19 cellular contexts compared by ENCODE assay signal in genomic region chr4:131430302-131430701, GRCh38.
DNase-seq lines count a peak whose midpoint lies in the region; ATAC-seq and TF ChIP-seq lines count a peak whose summit lies in the region.
"Had no signal": no experiment of that assay in that cellular context is flagged by ENCODE, and none has a peak within 500 bp of the region (broad histone marks: within the 10 kb centered on the region; RNA-seq: fewer than 3 reads in every experiment).

No MANE protein-coding gene starts in this region.

- H3K9me3 ChIP-seq in SU-DHL-6 (ENCODE audit: insufficient read depth, low read length) (no peaks in the 10 kb centered on the region), vagina (no peaks in the 10 kb centered on the region)
- H3K9me3 ChIP-seq: esophagus muscularis mucosa, MG63 had no signal

- peaks cover 8% of the 10 kb centered on the region for H3K4me1 ChIP-seq in ACC112 (ENCODE audit: control insufficient read depth, insufficient read depth, low read length, unreplicated experiment)
- no peaks in the 10 kb centered on the region for H3K4me1 ChIP-seq in vagina
- H3K4me1 ChIP-seq: esophagus muscularis mucosa had no signal

- TF ChIP-seq CTCF in GM12872 (IDR thresholded peaks at IDR 0.05; ENCODE audit: insufficient read depth, low read depth, low read length) (peak; percentile 26; the same call in 1 of the 3 replicates), SU-DHL-6 (IDR thresholded peaks at IDR 0.05; ENCODE audit: insufficient read depth, low read length, poor library complexity, severe bottlenecking) (no peak), vagina (IDR thresholded peaks at IDR 0.05) (no peak)

- H2AFZ ChIP-seq in ACC112 (ENCODE audit: low read length, unreplicated experiment) (peak overlapping the region; percentile 99), SU-DHL-6 (ENCODE audit: low read depth, low read length, severe bottlenecking) (peak overlapping the region; percentile 51)
- H2AFZ ChIP-seq: hepatocyte had no signal

- H3K9ac ChIP-seq in SU-DHL-6 (ENCODE audit: low read length), result no peak overlapping the region

- intact Hi-C loops in vagina (cut with DNase I), result no loop called here

- TF ChIP-seq POLR2A in vagina (IDR thresholded peaks at IDR 0.05), result no peak

- no peak overlapping the region for H3K27ac ChIP-seq in ACC112 (ENCODE audit: low read depth, low read length)
- H3K27ac ChIP-seq in SU-DHL-6 (ENCODE audit: low read depth, low read length), result no peak overlapping the region
- no peak overlapping the region for H3K27ac ChIP-seq in vagina
- H3K27ac ChIP-seq: esophagus muscularis mucosa, hepatocyte had no signal

- H3K79me2 ChIP-seq in ACC112 (ENCODE audit: control insufficient read depth, insufficient read depth, low read length, unreplicated experiment) (no peaks in the 10 kb centered on the region), SU-DHL-6 (ENCODE audit: insufficient read depth, low read length) (no peaks in the 10 kb centered on the region)
- H3K79me2 ChIP-seq: hepatocyte had no signal

- DNase-seq in Kasumi-1 (lab: John Stamatoyannopoulos, UW) (peak; percentile 45 to 58), UCSD-AML1 (lab: John Stamatoyannopoulos, UW; ENCODE audit: unreplicated experiment) (no peak), vagina (ENCODE audit: extremely low spot score in 2 of 2) (no peak)
- DNase-seq: activated CD4-positive, alpha-beta T cell treated with anti-CD3 and anti-CD28 coated beads, Interleukin-2, amount 50 U/mL, for 4 hours; activated T-cell treated with anti-CD3 and anti-CD28 coated beads, Interleukin-2, amount 50 U/mL, for 48 hours; DMS79; left ventricle myocardium superior; MG63; NCI-H2227 treated with DMSO at 0.1 percent for 48 hours; right cardiac atrium; trophoblast cell had no signal

- H3F3A ChIP-seq in SU-DHL-6 (ENCODE audit: insufficient read depth), result no peaks in the 10 kb centered on the region

- H3K27me3 ChIP-seq in ACC112 (ENCODE audit: insufficient read depth, low read length) (no peaks in the 10 kb centered on the region), SU-DHL-6 (ENCODE audit: low read length) (no peaks in the 10 kb centered on the region), vagina (no peaks in the 10 kb centered on the region)
- H3K27me3 ChIP-seq: esophagus muscularis mucosa, hepatocyte, MG63 had no signal

- no peaks in the 10 kb centered on the region for H3K9me2 ChIP-seq in SU-DHL-6 (replicated peaks; ENCODE audit: insufficient read depth, low read length)

- no peaks in the 10 kb centered on the region for H4K20me1 ChIP-seq in SU-DHL-6 (ENCODE audit: low read depth, low read length)

- H3K36me3 ChIP-seq in ACC112 (ENCODE audit: insufficient read depth, low read length) (no peaks in the 10 kb centered on the region), SU-DHL-6 (ENCODE audit: low read length) (no peaks in the 10 kb centered on the region), vagina (no peaks in the 10 kb centered on the region)
- H3K36me3 ChIP-seq: esophagus muscularis mucosa, MG63 had no signal

- H3K4me3 ChIP-seq in ACC112 (ENCODE audit: low read depth, low read length) (peak overlapping the region; percentile 72), SU-DHL-6 (ENCODE audit: insufficient read depth, low read length, poor library complexity, severe bottlenecking) (no peak overlapping the region), vagina (no peak overlapping the region)
- H3K4me3 ChIP-seq: esophagus muscularis mucosa, hepatocyte, MG63 had no signal

- ATAC-seq in GM21360 (IDR thresholded peaks at IDR 0.05; ENCODE audit: unreplicated experiment) (no peak), GM21447 (IDR thresholded peaks at IDR 0.05; ENCODE audit: unreplicated experiment) (no peak)
- ATAC-seq: left ventricle myocardium superior; natural killer cell treated with Interleukin-12 subunit alpha and Interleukin-12 subunit beta and Interleukin-15 and Interleukin-18, amount 100 ng/mL, for 72 hours; right cardiac atrium had no signal

- H3K4me2 ChIP-seq in SU-DHL-6 (ENCODE audit: low read depth, low read length, poor library complexity, severe bottlenecking), result peak overlapping the region; percentile 10
- H3K4me2 ChIP-seq: hepatocyte had no signal

Comparison
In these comparisons a context has a peak if more than half of its experiments do, and no peak if none do; other contexts are left out.
1. DNase-seq: peak in Kasumi-1 (2 of 2); none in UCSD-AML1 (single experiment) and vagina (0 of 2).